In genomic region chrX:132488819-132489255, GRCh38 we compare ENCODE assay signal across 8 cellular contexts. TPM values are rescaled to one million over a fixed set of nuclear protein-coding genes. Genes with fewer than 3 reads are reported as not detected.
DNase-seq lines count a peak whose midpoint lies in the region; ATAC-seq and TF ChIP-seq lines count a peak whose summit lies in the region.

TSS of gene MBNL3 (minus strand) at chrX:132489038. CDS start at chrX:132439611, 49,427 bp downstream.

- H3K9me3 ChIP-seq in upper lobe of left lung = no peaks in the 10 kb centered on the region

- peak in 2 of 4 donors; percentile 20 to 34 for TF ChIP-seq POLR2A in upper lobe of left lung (IDR thresholded peaks at IDR 0.05)

- H3K4me1 ChIP-seq in upper lobe of left lung = peaks cover 0 to 13% (median 4%) of the 10 kb centered on the region in 4 donors

- DNase-seq in DMS153 treated with DMSO at 0.1 percent for 48 hours (lab: John Stamatoyannopoulos, UW; ENCODE audit: unreplicated experiment) (peak; percentile 64), RPMI8226 (peak; percentile 81), activated gamma-delta T cell (lab: John Stamatoyannopoulos, UW) (peak; percentile 39), germinal center (ENCODE audit: low spot score) (peak; percentile 51), occipital lobe (lab: John Stamatoyannopoulos, UW) (peak; percentile 2), upper lobe of left lung (peak; percentile 55 to 89)
- DNase-seq in Jurkat, Clone E6-1 (ENCODE audit: low read depth, low spot score) = peak; percentile 58

- no peak for TF ChIP-seq CTCF in upper lobe of left lung (IDR thresholded peaks at IDR 0.05)

- H3K27ac ChIP-seq in upper lobe of left lung = peak within 1 kb of the TSS; percentile 83 to 90 (median 88)

- no peaks in the 10 kb centered on the region for H3K27me3 ChIP-seq in upper lobe of left lung

- WGBS in upper lobe of left lung, 2 donors = 37% methylated on average over 28 of the region's 28 CpGs; no CpG with 5 or more reads in 1 of the 2 donors

- TF ChIP-seq EP300 in upper lobe of left lung (IDR thresholded peaks at IDR 0.05) = no peak

- H3K4me3 ChIP-seq in Jurkat, Clone E6-1 (ENCODE audit: low read length) = peak within 1 kb of the TSS; percentile 62
- H3K4me3 ChIP-seq in upper lobe of left lung = peak within 1 kb of the TSS; percentile 45 to 71 (median 62)

- peak; percentile 42 for ATAC-seq in GM21528 (IDR thresholded peaks at IDR 0.05; ENCODE audit: low FRiP score, unreplicated experiment)
- ATAC-seq in upper lobe of left lung (ENCODE audit: low FRiP score in 2 of 2) = peak; percentile 64 to 77

- no peaks in the 10 kb centered on the region for H3K36me3 ChIP-seq in upper lobe of left lung

RNA-seq across cellular contexts. Expression of gene MBNL3, which starts in this region (rescaled TPM):
- 15.6 TPM for polyA plus RNA-seq in Jurkat, Clone E6-1 (2012; ENCODE audit: insufficient read depth, insufficient read length)
- total RNA-seq in occipital lobe (2.8 TPM), upper lobe of left lung (10 to 100 TPM in 4 of 6 donors, 1 to 10 TPM in 2; 4.1 to 23.3 (median 17.4) TPM)

Comparison
In these comparisons a context has a peak if more than half of its experiments do, and no peak if none do; other contexts are left out.
1. Peak in every context shown above with its lines: DNase-seq, ATAC-seq, H3K4me3 ChIP-seq and H3K27ac ChIP-seq.
2. DNase-seq: peak in every context shown above with its lines; median percentile 81 in RPMI8226; 72 in upper lobe of left lung; 64 in DMS153 treated with DMSO at 0.1 percent for 48 hours; 58 in Jurkat, Clone E6-1; 51 in germinal center; 39 in activated gamma-delta T cell; 2 in occipital lobe.